Comparison of ENCODE assay signal across 10 cellular contexts in genomic region chr5:159905496-159905895, GRCh38. TPM values are rescaled to one million over a fixed set of nuclear protein-coding genes. Genes with fewer than 3 reads are reported as not detected.
DNase-seq lines count a peak whose midpoint lies in the region; ATAC-seq and TF ChIP-seq lines count a peak whose summit lies in the region.
"Had no signal": no experiment of that assay in that cellular context is flagged by ENCODE, and none has a peak within 500 bp of the region (broad histone marks: within the 10 kb centered on the region; RNA-seq: fewer than 3 reads in every experiment).

No MANE protein-coding gene starts in this region.

- no peak overlapping the region for H3K4me3 Mint-ChIP-seq in activated T-cell treated with anti-CD3 and anti-CD28 coated beads, Interleukin-2, amount 50 U/mL, for 4 hours

- H3K4me1 ChIP-seq in PC-3 (ENCODE audit: insufficient read depth, low read length) (peaks cover 63% of the 10 kb centered on the region), transverse colon (peaks cover 0 to 31% (median 9%) of the 10 kb centered on the region in 4 donors), right lobe of liver (peaks cover 0 to 34% (median 15%) of the 10 kb centered on the region in 4 donors)
- H3K4me1 ChIP-seq: right atrium auricular region had no signal

- no peak for TF ChIP-seq POLR2A in transverse colon (IDR thresholded peaks at IDR 0.05)
- TF ChIP-seq POLR2A in right lobe of liver (IDR thresholded peaks at IDR 0.05) = no peak

- H3K9ac ChIP-seq in PC-3 (ENCODE audit: low read length) = no peak overlapping the region

- H3K4me3 ChIP-seq in PC-3 (ENCODE audit: low read length) = no peak overlapping the region
- no peak overlapping the region for H3K4me3 ChIP-seq in transverse colon
- H3K4me3 ChIP-seq in right lobe of liver = no peak overlapping the region
- H3K4me3 ChIP-seq: right atrium auricular region had no signal

- TF ChIP-seq CTCF in PC-3 (conservative IDR thresholded peaks at IDR 0.05; ENCODE audit: low read depth, low read length) (no peak), transverse colon (IDR thresholded peaks at IDR 0.05) (no peak), right lobe of liver (IDR thresholded peaks at IDR 0.05) (no peak)

- peak; percentile 23 to 25 for ATAC-seq in activated T-cell treated with anti-CD3 and anti-CD28 coated beads, Interleukin-2, amount 50 U/mL, for 4 hours
- ATAC-seq in PC-3 (peak; percentile 93), right lobe of liver (no peak), GM18498 (IDR thresholded peaks at IDR 0.05; ENCODE audit: unreplicated experiment) (no peak)
- ATAC-seq: left cardiac atrium had no signal

- H3K36me3 Mint-ChIP-seq in activated T-cell treated with anti-CD3 and anti-CD28 coated beads, Interleukin-2, amount 50 U/mL, for 4 hours (ENCODE audit: insufficient read depth) = no peaks in the 10 kb centered on the region

- H3K27me3 Mint-ChIP-seq in activated T-cell treated with anti-CD3 and anti-CD28 coated beads, Interleukin-2, amount 50 U/mL, for 4 hours (ENCODE audit: low read depth) = peaks cover 17% of the 10 kb centered on the region

- no peaks in the 10 kb centered on the region for H3K79me2 ChIP-seq in PC-3 (ENCODE audit: low read length)

- TF ChIP-seq EP300 in transverse colon (IDR thresholded peaks at IDR 0.05; ENCODE audit: low read depth) = no peak

- H3K27ac ChIP-seq in PC-3 (ENCODE audit: low read length) (peak overlapping the region; percentile 87), transverse colon (peak overlapping the region; percentile 43 to 70 (median 50)), right lobe of liver (no peak overlapping the region)
- H3K27ac ChIP-seq: right atrium auricular region had no signal

- intact Hi-C loops in PC-3 (cut with micrococcal nuclease) (loop anchor here (10.0 kb wide), 2 partner anchors 151 to 571 kb away; partner anchors contain the start of gene IL12B), transverse colon (cut with DNase I; ENCODE audit: low total_unique reads) (loop anchor here (5.0 kb wide), 1 partner anchor 1758 kb away; no protein-coding TSS in a partner anchor), right lobe of liver (cut with DNase I) (no loop called here)

- H2AFZ ChIP-seq in PC-3 (ENCODE audit: low read length) = no peak overlapping the region

- BruUV-seq in PC-3 (replicated peaks; lab: Mats Ljungman, UMichigan) = no TSS peak

- POLR2A ChIA-PET in PC-3 (lab: Charles Lee; ENCODE audit: unreplicated experiment) = interaction anchor here (1.1 kb wide), 1 partner anchor 56 kb away, joined by 4 read pairs; no protein-coding TSS in a partner anchor

- H3K36me3 ChIP-seq in PC-3 (ENCODE audit: low read depth, low read length) (no peaks in the 10 kb centered on the region), transverse colon (no peaks in the 10 kb centered on the region), right lobe of liver (no peaks in the 10 kb centered on the region)
- H3K36me3 ChIP-seq: right atrium auricular region had no signal

- no peaks in the 10 kb centered on the region for H3K27me3 ChIP-seq in PC-3 (ENCODE audit: low read length)
- H3K27me3 ChIP-seq in transverse colon = no peaks in the 10 kb centered on the region
- H3K27me3 ChIP-seq in right lobe of liver = no peaks in the 10 kb centered on the region
- H3K27me3 ChIP-seq: right atrium auricular region had no signal

- no peak for DNase-seq in activated T-cell treated with anti-CD3 and anti-CD28 coated beads, Interleukin-2, amount 50 U/mL, for 4 hours
- no peak for DNase-seq in activated T-cell treated with anti-CD3 and anti-CD28 coated beads, Interleukin-2, amount 50 U/mL, for 48 hours
- DNase-seq in PC-3 (peak; percentile 98), fibroblast of peridontal ligament (ENCODE audit: extremely low read depth) (peak; percentile 31), transverse colon (peak; percentile 60), right lobe of liver (no peak)
- no peak for DNase-seq in activated CD4-positive, CD25-positive, alpha-beta regulatory T cell (lab: John Stamatoyannopoulos, UW)
- DNase-seq: left cardiac atrium had no signal

- H4K20me1 ChIP-seq in PC-3 (ENCODE audit: low read length) = no peaks in the 10 kb centered on the region

- H3F3A ChIP-seq in PC-3 (ENCODE audit: low read length, unreplicated experiment) = no peaks in the 10 kb centered on the region

- in situ Hi-C loops in transverse colon (cut with MboI; ENCODE audit: low pct_ligation_motif_present in 1 of 4, low pct_unique_long_range_greater_than_20kb in 1 of 4, low sequenced_read_pairs in 3 of 4) = no loop called here

- H3K9me3 Mint-ChIP-seq in activated T-cell treated with anti-CD3 and anti-CD28 coated beads, Interleukin-2, amount 50 U/mL, for 4 hours = no peaks in the 10 kb centered on the region

- H3K9me3 ChIP-seq in PC-3 (ENCODE audit: low read length) (no peaks in the 10 kb centered on the region), transverse colon (no peaks in the 10 kb centered on the region), right lobe of liver (no peaks in the 10 kb centered on the region)
- H3K9me3 ChIP-seq: right atrium auricular region had no signal

- no peaks in the 10 kb centered on the region for H3K9me2 ChIP-seq in PC-3 (replicated peaks; ENCODE audit: low read length)

- H3K4me2 ChIP-seq in PC-3 (ENCODE audit: low read length) = no peak overlapping the region

- CTCF ChIA-PET in PC-3 (lab: Charles Lee) = interaction anchor here (0.6 kb wide), 1 partner anchor 177 kb away, joined by 3 read pairs; no protein-coding TSS in a partner anchor

- no peaks in the 10 kb centered on the region for H3K4me1 Mint-ChIP-seq in activated T-cell treated with anti-CD3 and anti-CD28 coated beads, Interleukin-2, amount 50 U/mL, for 4 hours (ENCODE audit: low read depth)

RNA-seq across cellular contexts. Expression of gene ADRA1B, which starts 10.8 kb away (rescaled TPM):
- under 1 TPM; 0.43 to 0.71 (median 0.49) TPM for total RNA-seq in activated T-cell treated with anti-CD3 and anti-CD28 coated beads, Interleukin-2, amount 50 U/mL, for 4 hours
- total RNA-seq in PC-3 (2014; rRNA removed) (0.29 and 0.40 TPM in 2 replicates), transverse colon (1 to 10 TPM; 2.9 to 9.0 (median 5.0) TPM), right lobe of liver (10 to 100 TPM in 3 of 6 experiments, 1 to 10 TPM in 3; 7.8 to 17.1 (median 10.2) TPM)

Comparison
In these comparisons a context has a peak if more than half of its experiments do, and no peak if none do; other contexts are left out.
1. ATAC-seq: peak in activated T-cell treated with anti-CD3 and anti-CD28 coated beads, Interleukin-2, amount 50 U/mL, for 4 hours (2 of 2) and PC-3 (single experiment); none in right lobe of liver (0 of 4) and GM18498 (single experiment).
2. DNase-seq: peak in PC-3 (single experiment), fibroblast of peridontal ligament (single experiment) and transverse colon (single experiment); none in activated T-cell treated with anti-CD3 and anti-CD28 coated beads, Interleukin-2, amount 50 U/mL, for 4 hours (single experiment), activated T-cell treated with anti-CD3 and anti-CD28 coated beads, Interleukin-2, amount 50 U/mL, for 48 hours (0 of 2), right lobe of liver (0 of 3) and activated CD4-positive, CD25-positive, alpha-beta regulatory T cell (0 of 4).
3. H3K27ac ChIP-seq: peak in PC-3 (single experiment) and transverse colon (4 of 4); none in right lobe of liver (0 of 3).
4. intact Hi-C loops: an anchor here in PC-3 (10.0 kb wide) and transverse colon (5.0 kb wide); none called in right lobe of liver.